ENCODE assay signal across 9 cellular contexts in genomic region chr12:67804168-67804567, GRCh38.
DNase-seq lines count a peak whose midpoint lies in the region; ATAC-seq, FAIRE-seq and TF ChIP-seq lines count a peak whose summit lies in the region.
"Had no signal": no experiment of that assay in that cellular context is flagged by ENCODE, and none has a peak within 500 bp of the region (broad histone marks: within the 10 kb centered on the region; RNA-seq: fewer than 3 reads in every experiment).

No MANE protein-coding gene starts in this region.

- no peaks in the 10 kb centered on the region for H3K9me3 ChIP-seq in Caco-2

- no peaks in the 10 kb centered on the region for H3K27me3 ChIP-seq in Caco-2 (replicated peaks; ENCODE audit: control insufficient read depth, insufficient read depth, low read length)

- peaks cover 7% of the 10 kb centered on the region for H3K4me1 Mint-ChIP-seq in activated CD4-positive, alpha-beta T cell treated with anti-CD3 and anti-CD28 coated beads, Interleukin-2, amount 10 ng/mL, durations not matched to agents 7 days and 5 days
- H3K4me1 Mint-ChIP-seq in Caco-2 (ENCODE audit: low read depth, unreplicated experiment) = no peaks in the 10 kb centered on the region

- no peaks in the 10 kb centered on the region for H3K36me3 ChIP-seq in Caco-2 (ENCODE audit: control insufficient read depth, insufficient read depth, low read length)

- no peaks in the 10 kb centered on the region for H3K4me1 ChIP-seq in Caco-2

- ATAC-seq in HG02763 (IDR thresholded peaks at IDR 0.05; ENCODE audit: unreplicated experiment) = peak; percentile 73

- DNase-seq in GM12865 (ENCODE audit: low read depth) (peak; percentile 52), RCC 7860 (ENCODE audit: low spot score) (no peak), Caco-2 (no peak), COLO829 (ENCODE audit: low spot score) (no peak), coronary artery (ENCODE audit: low spot score) (no peak)
- peak; percentile 69 for DNase-seq in activated CD4-positive, alpha-beta T cell treated with anti-CD3 and anti-CD28 coated beads, Interleukin-2, amount 10 ng/mL, durations not matched to agents 7 days and 5 days
- DNase-seq in stimulated activated CD4-positive, alpha-beta T cell treated with anti-CD3 and anti-CD28 coated beads, Interleukin-12 subunit alpha, Interleukin-12 subunit beta, amount 100 ng/mL, for 24 hours (ENCODE audit: low read depth in 2 of 2) = peak; percentile 24 to 43
- DNase-seq: GOT3 had no signal

- H3K4me3 ChIP-seq in GM12865 (ENCODE audit: low read depth, low read length) (no peak overlapping the region), Caco-2 (ENCODE audit: low read depth, low read length) (no peak overlapping the region), coronary artery (no peak overlapping the region)

- POLR2A ChIA-PET in activated CD4-positive, alpha-beta T cell treated with anti-CD3 and anti-CD28 coated beads, Interleukin-2, amount 10 ng/mL, durations not matched to agents 7 days and 5 days (lab: Charles Lee) = no interaction called here
- POLR2A ChIA-PET in Caco-2 (lab: Charles Lee) = no interaction called here

- H3K27ac ChIP-seq in coronary artery = no peak overlapping the region

- FAIRE-seq in RCC 7860 (lab: Jason Lieb, UNC) = no peak

- intact Hi-C loops in Caco-2 (cut with micrococcal nuclease; ENCODE audit: unreplicated experiment) = no loop called here

- no peaks in the 10 kb centered on the region for H3K9me3 Mint-ChIP-seq in activated CD4-positive, alpha-beta T cell treated with anti-CD3 and anti-CD28 coated beads, Interleukin-2, amount 10 ng/mL, durations not matched to agents 7 days and 5 days
- H3K9me3 Mint-ChIP-seq in Caco-2 (ENCODE audit: unreplicated experiment) = no peaks in the 10 kb centered on the region

- CTCF ChIA-PET in activated CD4-positive, alpha-beta T cell treated with anti-CD3 and anti-CD28 coated beads, Interleukin-2, amount 10 ng/mL, durations not matched to agents 7 days and 5 days (lab: Charles Lee) = no interaction called here
- CTCF ChIA-PET in Caco-2 (lab: Charles Lee) = no interaction called here

- TF ChIP-seq CTCF in GM12865 (IDR thresholded peaks at IDR 0.05; ENCODE audit: insufficient read depth, low read depth, low read length, missing control alignments) (no peak), Caco-2 (IDR thresholded peaks at IDR 0.05; ENCODE audit: insufficient read depth in 1 of 2, low read depth in 1 of 2, low read length in 1 of 2, severe bottlenecking in 1 of 2, unreplicated experiment in 1 of 2) (no peak), coronary artery (IDR thresholded peaks at IDR 0.05) (no peak)

- H3K36me3 Mint-ChIP-seq in activated CD4-positive, alpha-beta T cell treated with anti-CD3 and anti-CD28 coated beads, Interleukin-2, amount 10 ng/mL, durations not matched to agents 7 days and 5 days (ENCODE audit: low read depth) = no peaks in the 10 kb centered on the region
- no peaks in the 10 kb centered on the region for H3K36me3 Mint-ChIP-seq in Caco-2 (ENCODE audit: insufficient read depth, unreplicated experiment)

- no TSS peak for BruUV-seq in Caco-2 (replicated peaks; lab: Mats Ljungman, UMichigan)

- no peak overlapping the region for H3K4me3 Mint-ChIP-seq in activated CD4-positive, alpha-beta T cell treated with anti-CD3 and anti-CD28 coated beads, Interleukin-2, amount 10 ng/mL, durations not matched to agents 7 days and 5 days
- no peak overlapping the region for H3K4me3 Mint-ChIP-seq in Caco-2 (ENCODE audit: unreplicated experiment)

- H3K27ac Mint-ChIP-seq in activated CD4-positive, alpha-beta T cell treated with anti-CD3 and anti-CD28 coated beads, Interleukin-2, amount 10 ng/mL, durations not matched to agents 7 days and 5 days = no peak overlapping the region
- H3K27ac Mint-ChIP-seq in Caco-2 (ENCODE audit: unreplicated experiment) = no peak overlapping the region

- no peaks in the 10 kb centered on the region for H3K27me3 Mint-ChIP-seq in activated CD4-positive, alpha-beta T cell treated with anti-CD3 and anti-CD28 coated beads, Interleukin-2, amount 10 ng/mL, durations not matched to agents 7 days and 5 days
- peaks cover 2% of the 10 kb centered on the region for H3K27me3 Mint-ChIP-seq in Caco-2 (ENCODE audit: insufficient read depth, unreplicated experiment)

Comparison
In these comparisons a context has a peak if more than half of its experiments do, and no peak if none do; other contexts are left out.
1. DNase-seq: peak in GM12865 (single experiment), activated CD4-positive, alpha-beta T cell treated with anti-CD3 and anti-CD28 coated beads, Interleukin-2, amount 10 ng/mL, durations not matched to agents 7 days and 5 days (single experiment) and stimulated activated CD4-positive, alpha-beta T cell treated with anti-CD3 and anti-CD28 coated beads, Interleukin-12 subunit alpha, Interleukin-12 subunit beta, amount 100 ng/mL, for 24 hours (2 of 2); none in RCC 7860 (single experiment), Caco-2 (0 of 2), COLO829 (single experiment) and coronary artery (single experiment).